ENCODE assay signal across 8 cellular contexts in genomic region chr17:72250206-72250605, GRCh38.
"Had no signal": no experiment of that assay in that cellular context is flagged by ENCODE, and none has a peak within 500 bp of the region (broad histone marks: within the 10 kb centered on the region; RNA-seq: fewer than 3 reads in every experiment).

No MANE protein-coding gene starts in this region.

- H3K4me3 ChIP-seq: GM23248 had no signal

- H3K27ac ChIP-seq: GM23248 had no signal

- FAIRE-seq: H54, HTR-8/SVneo had no signal

- DNase-seq: GM23248, GOT3, H9, HCEC 1CT, Kasumi-1, KG1 had no signal

- H2AFZ ChIP-seq: GM23248 had no signal

- H3K9ac ChIP-seq: GM23248 had no signal
